ENCODE assay signal across 17 cellular contexts in the genomic region with DNA sequence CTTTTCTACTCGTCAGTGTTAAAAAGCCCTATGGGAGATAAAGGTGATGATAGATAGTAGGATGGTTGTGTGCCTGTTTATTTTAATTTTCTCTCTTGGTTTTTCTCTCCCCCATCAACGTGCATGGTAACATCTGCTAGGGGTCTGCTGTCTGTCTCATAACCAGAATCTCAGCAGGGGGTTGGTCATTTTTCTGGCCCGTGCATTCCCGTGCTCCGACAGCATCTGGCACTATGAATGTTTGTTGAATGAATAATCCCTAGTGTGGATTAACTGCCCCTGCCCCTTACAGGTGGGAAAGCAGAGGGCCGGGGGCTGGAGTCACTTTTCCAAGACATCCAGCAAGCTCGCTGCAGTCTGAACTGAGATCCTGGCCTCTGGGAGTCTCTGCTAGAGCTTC. TPM values are rescaled to one million over a fixed set of nuclear protein-coding genes. Genes with fewer than 3 reads are reported as not detected.
DNase-seq lines count a peak whose midpoint lies in the region; FAIRE-seq and TF ChIP-seq lines count a peak whose summit lies in the region.
"Had no signal": no experiment of that assay in that cellular context is flagged by ENCODE, and none has a peak within 500 bp of the region (broad histone marks: within the 10 kb centered on the region; RNA-seq: fewer than 3 reads in every experiment).

No MANE protein-coding gene starts in this region.

- CTCF ChIA-PET in Caco-2 (lab: Charles Lee): interaction anchor here (0.6 to 1.6 kb wide), 4 partner anchors 15 to 522 kb away, joined by 4 to 6 read pairs (median 6); no protein-coding TSS in a partner anchor

- H2BK120ac ChIP-seq in neuronal stem cell (ENCODE audit: low read depth, low read length): no peak overlapping the region

- WGBS in neuronal stem cell (ENCODE audit: extremely low coverage in 2 of 2, insufficient read length in 2 of 2, insufficient replicate concordance in 1 of 2), 2 donors: no CpG with 5 or more reads among the region's 7 CpGs
- WGBS in esophagus squamous epithelium, 2 donors: 59 to 62% methylated on average over 5 to 7 of the region's 7 CpGs

- no peaks in the 10 kb centered on the region for H3K36me3 ChIP-seq in Caco-2 (ENCODE audit: control insufficient read depth, insufficient read depth, low read length)
- no peaks in the 10 kb centered on the region for H3K36me3 ChIP-seq in astrocyte (ENCODE audit: insufficient read depth, low read length)
- H3K36me3 ChIP-seq in neuronal stem cell (replicated peaks in 1 of 2; ENCODE audit: control insufficient read depth in 2 of 2, insufficient read depth in 2 of 2, low read length in 2 of 2): no peaks in the 10 kb centered on the region
- H3K36me3 ChIP-seq in esophagus squamous epithelium: no peaks in the 10 kb centered on the region
- H3K36me3 ChIP-seq: BLaER1 treated with 17β-estradiol and CSF1 and Interleukin-3, amounts not matched to agents 10 nM and 100 nM had no signal

- intact Hi-C loops in Caco-2 (cut with micrococcal nuclease; ENCODE audit: unreplicated experiment): no loop called here
- intact Hi-C loops in esophagus squamous epithelium (cut with DNase I): no loop called here

- H2BK15ac ChIP-seq in neuronal stem cell (ENCODE audit: low read length): peak overlapping the region; percentile 47

- H3K79me2 ChIP-seq in astrocyte (ENCODE audit: insufficient read depth, low read length): no peaks in the 10 kb centered on the region

- H2AFZ ChIP-seq in astrocyte (ENCODE audit: low read depth, low read length) (no peak overlapping the region), neuronal stem cell (ENCODE audit: low read length) (peak overlapping the region; percentile 29)

- H4K91ac ChIP-seq in neuronal stem cell (ENCODE audit: low read depth, low read length, poor library complexity): no peak overlapping the region

- BruUV-seq in Caco-2 (replicated peaks; lab: Mats Ljungman, UMichigan): no TSS peak

- no peak overlapping the region for H3K4me3 ChIP-seq in Caco-2 (ENCODE audit: low read depth, low read length)
- no peak overlapping the region for H3K4me3 ChIP-seq in astrocyte (ENCODE audit: insufficient read depth, low read depth, low read length)
- H3K4me3 ChIP-seq in neuronal stem cell (ENCODE audit: low read length in 2 of 2): no peak overlapping the region
- H3K4me3 ChIP-seq in esophagus squamous epithelium: no peak overlapping the region
- H3K4me3 ChIP-seq: BLaER1 treated with 17β-estradiol and CSF1 and Interleukin-3, amounts not matched to agents 10 nM and 100 nM had no signal

- peak overlapping the region; percentile 29 for H3K27ac Mint-ChIP-seq in Caco-2 (ENCODE audit: unreplicated experiment)
- H3K27ac Mint-ChIP-seq in astrocyte (ENCODE audit: unreplicated experiment): peak overlapping the region; percentile 86
- H3K27ac Mint-ChIP-seq: CD4-positive, CD25-positive, alpha-beta regulatory T cell; H9 had no signal

- H3K4me1 ChIP-seq in Caco-2 (no peaks in the 10 kb centered on the region), astrocyte (ENCODE audit: insufficient read depth, low read length) (peaks cover 12% of the 10 kb centered on the region), neuronal stem cell (ENCODE audit: control insufficient read depth in 2 of 2, insufficient read depth in 1 of 2, low read depth in 1 of 2, low read length in 2 of 2) (peaks cover 1 to 10% of the 10 kb centered on the region in 2 donors), esophagus squamous epithelium (peaks cover 0 to 9% (median 0%) of the 10 kb centered on the region in 3 donors)

- no peak overlapping the region for H4K8ac ChIP-seq in neuronal stem cell (ENCODE audit: low read depth, low read length)

- DNase-seq in Caco-2: no peak
- peak; percentile 49 for DNase-seq in NCI-H524 treated with DMSO at 0.1 percent for 48 hours (lab: John Stamatoyannopoulos, UW)
- no peak for DNase-seq in astrocyte (ENCODE audit: low read depth)
- DNase-seq in neuronal stem cell (ENCODE audit: low spot score): no peak
- DNase-seq in esophagus squamous epithelium (lab: John Stamatoyannopoulos, UW): no peak
- no peak for DNase-seq in NCI-H2029 treated with DMSO at 0.1 percent for 48 hours (lab: John Stamatoyannopoulos, UW)
- no peak for DNase-seq in SW480 (ENCODE audit: low spot score)
- DNase-seq: CD4-positive, CD25-positive, alpha-beta regulatory T cell; DMS153; DMS79 treated with DMSO at 0.1 percent for 48 hours; GDM1; GOT3 had no signal

- H3K23ac ChIP-seq in neuronal stem cell (ENCODE audit: low read depth, low read length, poor library complexity): no peak overlapping the region

- no peak overlapping the region for H2BK12ac ChIP-seq in neuronal stem cell (ENCODE audit: low read length)

- H3K9ac ChIP-seq in astrocyte (ENCODE audit: low read length) (peak overlapping the region; percentile 56), neuronal stem cell (ENCODE audit: low read depth, low read length, poor library complexity) (no peak overlapping the region)
- H3K9ac ChIP-seq: BLaER1 treated with 17β-estradiol and CSF1 and Interleukin-3, amounts not matched to agents 10 nM and 100 nM had no signal

- H3K14ac ChIP-seq in neuronal stem cell (ENCODE audit: low read length): no peak overlapping the region

- no peaks in the 10 kb centered on the region for H4K20me1 ChIP-seq in astrocyte (ENCODE audit: insufficient read depth, low read length)

- H2AK5ac ChIP-seq in neuronal stem cell (ENCODE audit: low read depth, low read length): peak overlapping the region; percentile 70

- no peaks in the 10 kb centered on the region for H3K27me3 Mint-ChIP-seq in Caco-2 (ENCODE audit: insufficient read depth, unreplicated experiment)
- peaks cover 7% of the 10 kb centered on the region for H3K27me3 Mint-ChIP-seq in astrocyte (ENCODE audit: low read depth, unreplicated experiment)

- H2BK5ac ChIP-seq in neuronal stem cell (ENCODE audit: low read length): no peak overlapping the region

- H3K27me3 ChIP-seq in Caco-2 (replicated peaks; ENCODE audit: control insufficient read depth, insufficient read depth, low read length) (no peaks in the 10 kb centered on the region), astrocyte (ENCODE audit: insufficient read depth, low read length) (peaks cover 5% of the 10 kb centered on the region), neuronal stem cell (ENCODE audit: control insufficient read depth in 3 of 3, insufficient read depth in 3 of 3, low read depth in 1 of 3, low read length in 3 of 3) (peaks cover 0 to 10% (median 0%) of the 10 kb centered on the region in 3 experiments), esophagus squamous epithelium (peaks cover 0 to 53% (median 0%) of the 10 kb centered on the region in 4 donors)

- no peak overlapping the region for H3K4me3 Mint-ChIP-seq in Caco-2 (ENCODE audit: unreplicated experiment)
- no peak overlapping the region for H3K4me3 Mint-ChIP-seq in astrocyte (ENCODE audit: unreplicated experiment)
- H3K4me3 Mint-ChIP-seq: CD4-positive, CD25-positive, alpha-beta regulatory T cell; H9 had no signal

- no peak overlapping the region for H3K4me2 ChIP-seq in astrocyte (ENCODE audit: low read length)
- no peak overlapping the region for H3K4me2 ChIP-seq in neuronal stem cell (ENCODE audit: insufficient read depth, low read length, poor library complexity, severe bottlenecking)
- H3K4me2 ChIP-seq: BLaER1 treated with 17β-estradiol and CSF1 and Interleukin-3, amounts not matched to agents 10 nM and 100 nM had no signal

- no peak overlapping the region for H3K4ac ChIP-seq in neuronal stem cell (ENCODE audit: low read length)

- H3K36me3 Mint-ChIP-seq in Caco-2 (ENCODE audit: insufficient read depth, unreplicated experiment) (no peaks in the 10 kb centered on the region), astrocyte (ENCODE audit: low read depth, unreplicated experiment) (no peaks in the 10 kb centered on the region)
- H3K36me3 Mint-ChIP-seq: CD4-positive, CD25-positive, alpha-beta regulatory T cell had no signal

- H3K27ac ChIP-seq in astrocyte (ENCODE audit: low read depth, low read length) (peak overlapping the region; percentile 7), neuronal stem cell (replicated peaks; ENCODE audit: low read length) (no peak overlapping the region), esophagus squamous epithelium (no peak overlapping the region)
- H3K27ac ChIP-seq: BLaER1 treated with 17β-estradiol and CSF1 and Interleukin-3, amounts not matched to agents 10 nM and 100 nM had no signal

- FAIRE-seq in astrocyte (lab: Jason Lieb, UNC): no peak
- FAIRE-seq: GM12892 had no signal

- H3K4me1 Mint-ChIP-seq in Caco-2 (ENCODE audit: low read depth, unreplicated experiment) (peaks cover 10% of the 10 kb centered on the region), astrocyte (ENCODE audit: low read depth, unreplicated experiment) (peaks cover 4% of the 10 kb centered on the region)

- no peak for TF ChIP-seq POLR2A in esophagus squamous epithelium (IDR thresholded peaks at IDR 0.05)

- H3K9me3 Mint-ChIP-seq in Caco-2 (ENCODE audit: unreplicated experiment): no peaks in the 10 kb centered on the region
- peaks cover 3% of the 10 kb centered on the region for H3K9me3 Mint-ChIP-seq in astrocyte (ENCODE audit: unreplicated experiment)

- H3K9me3 ChIP-seq in Caco-2 (no peaks in the 10 kb centered on the region), astrocyte (ENCODE audit: insufficient read depth, low read depth, low read length) (no peaks in the 10 kb centered on the region), neuronal stem cell (replicated peaks in 1 of 2; ENCODE audit: control insufficient read depth in 2 of 2, insufficient read depth in 1 of 2, low read depth in 1 of 2, low read length in 2 of 2) (no peaks in the 10 kb centered on the region), esophagus squamous epithelium (no peaks in the 10 kb centered on the region)
- H3K9me3 ChIP-seq: BLaER1 treated with 17β-estradiol and CSF1 and Interleukin-3, amounts not matched to agents 10 nM and 100 nM had no signal

- POLR2A ChIA-PET in Caco-2 (lab: Charles Lee): no interaction called here

- TF ChIP-seq CTCF in Caco-2 (IDR thresholded peaks at IDR 0.05; ENCODE audit: insufficient read depth in 1 of 2, low read depth in 1 of 2, low read length in 1 of 2, severe bottlenecking in 1 of 2, unreplicated experiment in 1 of 2) (no peak), astrocyte (IDR thresholded peaks at IDR 0.05; ENCODE audit: insufficient read depth, low read depth, low read length) (no peak), esophagus squamous epithelium (IDR thresholded peaks at IDR 0.05) (no peak)

- no peaks in the 10 kb centered on the region for H3K79me1 ChIP-seq in neuronal stem cell (ENCODE audit: low read depth, low read length)

- H3K18ac ChIP-seq in neuronal stem cell (ENCODE audit: low read length): no peak overlapping the region

RNA-seq across cellular contexts. Expression of gene CA5A, which starts 6.3 kb away (rescaled TPM):
- 0.74 and 1.7 TPM in 2 replicates for total RNA-seq in Caco-2 (2022)
- total RNA-seq in astrocyte: not detected in 2 replicates
- polyA plus RNA-seq in neuronal stem cell (2013, experiment 1 of 2): not detected
- not detected for polyA plus RNA-seq in neuronal stem cell (2013, experiment 2 of 2)
- not detected for total RNA-seq in esophagus squamous epithelium
- total RNA-seq: A172; Calu3; CD4-positive, CD25-positive, alpha-beta regulatory T cell; H9 had no signal
- polyA plus RNA-seq: CD4-positive, CD25-positive, alpha-beta regulatory T cell had no signal

RNA-seq across cellular contexts. Expression of gene BANP, which starts 21.2 kb away (rescaled TPM):
- 44.4 and 50.6 TPM in 2 replicates for total RNA-seq in Caco-2 (2022)
- 26.0 and 28.9 TPM in 2 replicates for total RNA-seq in astrocyte
- 22.7 TPM for polyA plus RNA-seq in neuronal stem cell (2013, experiment 1 of 2)
- polyA plus RNA-seq in neuronal stem cell (2013, experiment 2 of 2): 22.7 TPM
- 10 to 100 TPM; 13.8 to 19.9 (median 14.1) TPM for total RNA-seq in esophagus squamous epithelium
